In the genomic region with DNA sequence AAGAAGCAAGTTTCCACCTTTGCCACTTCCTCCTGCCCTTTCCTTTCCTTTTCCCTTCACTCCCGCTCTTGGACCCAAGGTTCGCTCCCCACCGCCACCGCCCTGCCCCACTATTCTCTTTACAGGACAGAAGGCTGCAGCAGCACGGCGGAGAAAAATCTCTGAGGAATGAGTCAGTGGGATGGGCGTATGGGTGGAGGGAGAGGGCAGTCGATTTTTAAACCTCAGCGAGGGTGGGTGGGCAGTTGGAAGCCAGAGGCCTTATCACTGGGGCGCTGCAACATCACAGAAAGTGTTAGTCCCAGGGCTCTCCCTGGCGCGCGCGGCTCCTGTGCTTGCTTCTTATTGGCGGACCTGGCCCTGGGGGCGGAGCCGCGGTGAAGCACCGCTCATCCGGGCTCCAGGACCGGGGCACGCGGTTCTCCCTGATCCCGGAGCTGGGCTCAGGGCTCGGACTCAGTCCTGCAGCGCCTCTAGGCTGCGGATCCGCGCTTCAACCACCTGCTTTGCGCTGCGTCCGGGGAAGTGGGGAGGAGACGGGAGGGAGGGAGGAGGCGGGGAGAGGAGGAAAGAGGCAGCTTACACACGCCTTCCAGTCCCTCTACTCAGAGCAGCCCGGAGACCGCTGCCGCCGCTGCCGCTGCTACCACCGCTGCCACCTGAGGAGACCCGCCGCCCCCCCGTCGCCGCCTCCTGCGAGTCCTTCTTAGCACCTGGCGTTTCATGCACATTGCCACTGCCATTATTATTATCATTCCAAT, we compare ENCODE assay signal across 8 cellular contexts. TPM values are rescaled to one million over a fixed set of nuclear protein-coding genes. Genes with fewer than 3 reads are reported as not detected.
A peak's percentile ranks its signal among the peaks of the same experiment; 100 is the strongest.
DNase-seq lines count a peak whose midpoint lies in the region; ATAC-seq and TF ChIP-seq lines count a peak whose summit lies in the region.

ALCAM (plus strand) TSS at position 608 of the 761 bp plus-strand sequence.

- H3K4me3 Mint-ChIP-seq in activated naive CD8-positive, alpha-beta T cell treated with anti-CD3 and anti-CD28 coated beads, Interleukin-2, amount 50 U/mL, for 24 hours: peak within 1 kb of the TSS; percentile 92

- H3K9ac ChIP-seq in SU-DHL-6 (ENCODE audit: low read length) (peak within 1 kb of the TSS; percentile 81), parathyroid adenoma (peak within 1 kb of the TSS; percentile 83)

- H3K4me1 ChIP-seq in cardiac muscle cell (ENCODE audit: low read depth) (no peaks in the 10 kb centered on the region), parathyroid adenoma (no peaks in the 10 kb centered on the region), transverse colon (peaks cover 0 to 42% (median 23%) of the 10 kb centered on the region in 4 donors)

- peak within 1 kb of the TSS; percentile 100 for H3K27ac Mint-ChIP-seq in activated naive CD8-positive, alpha-beta T cell treated with anti-CD3 and anti-CD28 coated beads, Interleukin-2, amount 50 U/mL, for 24 hours

- H3K4me1 Mint-ChIP-seq in activated naive CD8-positive, alpha-beta T cell treated with anti-CD3 and anti-CD28 coated beads, Interleukin-2, amount 50 U/mL, for 24 hours: peaks cover 60% of the 10 kb centered on the region

- no peaks in the 10 kb centered on the region for H4K20me1 ChIP-seq in SU-DHL-6 (ENCODE audit: low read depth, low read length)

- TF ChIP-seq EP300 in transverse colon (IDR thresholded peaks at IDR 0.05; ENCODE audit: low read depth): no peak

- no peaks in the 10 kb centered on the region for H3K9me3 ChIP-seq in SU-DHL-6 (ENCODE audit: insufficient read depth, low read length)
- H3K9me3 ChIP-seq in cardiac muscle cell (ENCODE audit: low read depth): no peaks in the 10 kb centered on the region
- no peaks in the 10 kb centered on the region for H3K9me3 ChIP-seq in parathyroid adenoma (ENCODE audit: control insufficient read depth, low read length)
- no peaks in the 10 kb centered on the region for H3K9me3 ChIP-seq in transverse colon

- H3K4me3 ChIP-seq in SU-DHL-6 (ENCODE audit: insufficient read depth, low read length, poor library complexity, severe bottlenecking): peak within 1 kb of the TSS; percentile 77
- peak within 1 kb of the TSS; percentile 53 for H3K4me3 ChIP-seq in cardiac muscle cell
- H3K4me3 ChIP-seq in parathyroid adenoma (ENCODE audit: low read depth, low read length): peak within 1 kb of the TSS; percentile 78
- peak within 1 kb of the TSS; percentile 54 to 78 (median 60) for H3K4me3 ChIP-seq in transverse colon

- no peaks in the 10 kb centered on the region for H3K36me3 ChIP-seq in SU-DHL-6 (ENCODE audit: low read length)
- no peaks in the 10 kb centered on the region for H3K36me3 ChIP-seq in cardiac muscle cell
- no peaks in the 10 kb centered on the region for H3K36me3 ChIP-seq in parathyroid adenoma (ENCODE audit: control insufficient read depth, insufficient read depth, low read length)
- no peaks in the 10 kb centered on the region for H3K36me3 ChIP-seq in transverse colon

- H3K36me3 Mint-ChIP-seq in activated naive CD8-positive, alpha-beta T cell treated with anti-CD3 and anti-CD28 coated beads, Interleukin-2, amount 50 U/mL, for 24 hours (ENCODE audit: low read depth): no peaks in the 10 kb centered on the region

- in situ Hi-C loops in transverse colon (cut with MboI; ENCODE audit: low pct_ligation_motif_present in 1 of 4, low pct_unique_long_range_greater_than_20kb in 1 of 4, low sequenced_read_pairs in 3 of 4): loop anchor here in 1 of 4 donors (25.0 kb wide), 1 partner anchor 754 kb away; no protein-coding TSS in a partner anchor

- no peaks in the 10 kb centered on the region for H3K9me3 Mint-ChIP-seq in activated naive CD8-positive, alpha-beta T cell treated with anti-CD3 and anti-CD28 coated beads, Interleukin-2, amount 50 U/mL, for 24 hours

- peak; percentile 87 for TF ChIP-seq POLR2A in transverse colon (IDR thresholded peaks at IDR 0.05)

- H2AFZ ChIP-seq in SU-DHL-6 (ENCODE audit: low read depth, low read length, severe bottlenecking) (peak within 1 kb of the TSS; percentile 89), parathyroid adenoma (peak within 1 kb of the TSS; percentile 94)

- H3K79me2 ChIP-seq in SU-DHL-6 (ENCODE audit: insufficient read depth, low read length): peaks cover 32% of the 10 kb centered on the region
- peaks cover 18% of the 10 kb centered on the region for H3K79me2 ChIP-seq in parathyroid adenoma

- DNase-seq in NCI-H1092 treated with DMSO at 0.1 percent for 48 hours (lab: John Stamatoyannopoulos, UW) (peak; percentile 96), cardiac muscle cell (ENCODE audit: low read depth in 1 of 2, low spot score in 1 of 2) (peak; percentile 96 to 99), transverse colon (peak; percentile 93)
- peak; percentile 85 for DNase-seq in activated naive CD8-positive, alpha-beta T cell treated with anti-CD3 and anti-CD28 coated beads, Interleukin-2, amount 50 U/mL, for 24 hours

- H3K27ac ChIP-seq in SU-DHL-6 (ENCODE audit: low read depth, low read length) (peak within 1 kb of the TSS; percentile 96), cardiac muscle cell (no peak within 1 kb of the TSS), parathyroid adenoma (peak within 1 kb of the TSS; percentile 92), transverse colon (peak within 1 kb of the TSS; percentile 83 to 91 (median 89))

- H3F3A ChIP-seq in SU-DHL-6 (ENCODE audit: insufficient read depth): peaks cover 32% of the 10 kb centered on the region

- no peaks in the 10 kb centered on the region for H3K9me2 ChIP-seq in SU-DHL-6 (replicated peaks; ENCODE audit: insufficient read depth, low read length)

- intact Hi-C loops in transverse colon (cut with DNase I; ENCODE audit: low total_unique reads): no loop called here

- H3K4me2 ChIP-seq in SU-DHL-6 (ENCODE audit: low read depth, low read length, poor library complexity, severe bottlenecking): peak within 1 kb of the TSS; percentile 81
- peak within 1 kb of the TSS; percentile 94 for H3K4me2 ChIP-seq in parathyroid adenoma (ENCODE audit: low read length)

- H3K27me3 ChIP-seq in SU-DHL-6 (ENCODE audit: low read length) (no peaks in the 10 kb centered on the region), cardiac muscle cell (peaks cover 12% of the 10 kb centered on the region), parathyroid adenoma (ENCODE audit: control insufficient read depth, insufficient read depth, low read length) (no peaks in the 10 kb centered on the region), transverse colon (peaks cover 12% of the 10 kb centered on the region)

- TF ChIP-seq CTCF in GM12874 (IDR thresholded peaks at IDR 0.05; ENCODE audit: insufficient read depth, low read depth, low read length) (peak; percentile 52), SU-DHL-6 (IDR thresholded peaks at IDR 0.05; ENCODE audit: insufficient read depth, low read length, poor library complexity, severe bottlenecking) (peak; percentile 13), cardiac muscle cell (IDR thresholded peaks at IDR 0.05; ENCODE audit: low read depth, low read length) (peak; percentile 66), parathyroid adenoma (IDR thresholded peaks at IDR 0.05) (peak; percentile 84), transverse colon (IDR thresholded peaks at IDR 0.05) (peak; percentile 22 to 51 (median 35))

- H3K27me3 Mint-ChIP-seq in activated naive CD8-positive, alpha-beta T cell treated with anti-CD3 and anti-CD28 coated beads, Interleukin-2, amount 50 U/mL, for 24 hours: peaks cover 23% of the 10 kb centered on the region

- ATAC-seq in HG02642 (IDR thresholded peaks at IDR 0.05; ENCODE audit: poor library complexity, unreplicated experiment): peak; percentile 64
- peak; percentile 66 for ATAC-seq in activated naive CD8-positive, alpha-beta T cell treated with anti-CD3 and anti-CD28 coated beads, Interleukin-2, amount 50 U/mL, for 24 hours

- 0% methylated on average over 5 to 48 of the region's 48 CpGs for WGBS in transverse colon (ENCODE audit: low coverage in 1 of 2), 2 donors

RNA-seq across cellular contexts. Expression of gene ALCAM, which starts in this region (rescaled TPM):
- total RNA-seq in cardiac muscle cell (17.1 and 28.9 TPM in 2 replicates), transverse colon (10 to 100 TPM in 3 of 4 donors, 1 to 10 TPM in 1; 9.4 to 25.9 (median 16.6) TPM)
- polyA plus RNA-seq in cardiac muscle cell: 15.3 and 22.8 TPM in 2 replicates

Comparison
In these comparisons a context has a peak if more than half of its experiments do, and no peak if none do; other contexts are left out.
1. CTCF ChIP-seq: peak in every context shown above with its lines; median percentile 84 in parathyroid adenoma; 66 in cardiac muscle cell; 52 in GM12874; 35 in transverse colon; 13 in SU-DHL-6.